In the genomic region with DNA sequence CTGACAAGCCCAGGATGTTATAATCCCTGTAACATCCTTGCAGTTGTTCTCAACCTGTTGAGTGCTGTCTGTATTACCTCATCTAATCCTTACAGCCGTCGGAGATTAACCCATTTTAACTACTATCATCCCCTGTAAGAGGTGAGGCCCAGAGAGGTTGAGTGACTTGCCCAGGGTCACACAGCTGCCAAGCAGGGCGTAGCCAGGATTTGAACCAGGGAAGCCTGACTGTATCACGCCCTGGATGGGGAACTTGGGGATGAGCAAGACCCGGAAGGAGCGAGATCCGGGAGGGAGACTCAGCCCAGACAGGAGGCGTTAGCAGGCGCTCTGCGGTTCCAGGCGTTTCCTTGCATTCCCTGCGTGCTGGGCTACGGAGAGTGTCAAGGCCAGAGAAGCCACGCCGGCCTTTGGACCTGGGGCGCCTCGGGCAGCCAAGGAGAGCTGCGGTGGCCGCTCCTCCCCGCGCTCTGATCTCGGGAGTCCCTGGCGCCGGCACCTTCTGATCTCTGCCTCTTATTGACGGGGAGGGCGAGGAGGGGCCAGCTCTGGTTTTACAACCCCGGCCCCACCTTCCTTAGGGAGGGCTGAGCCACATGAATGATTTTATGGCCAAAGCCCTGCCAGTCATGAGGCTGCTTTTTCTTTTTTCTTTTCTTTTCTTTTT, we compare ENCODE assay signal across 1 cellular context.
TF ChIP-seq lines count a peak whose summit lies in the region.

No MANE protein-coding gene starts in this region.

TF ChIP-seq in HepG2, 621 proteins besides CTCF, POLR2A, EP300 and RAD21 (continued from another document and continues in another):
- TF ChIP-seq, protein P1, sequence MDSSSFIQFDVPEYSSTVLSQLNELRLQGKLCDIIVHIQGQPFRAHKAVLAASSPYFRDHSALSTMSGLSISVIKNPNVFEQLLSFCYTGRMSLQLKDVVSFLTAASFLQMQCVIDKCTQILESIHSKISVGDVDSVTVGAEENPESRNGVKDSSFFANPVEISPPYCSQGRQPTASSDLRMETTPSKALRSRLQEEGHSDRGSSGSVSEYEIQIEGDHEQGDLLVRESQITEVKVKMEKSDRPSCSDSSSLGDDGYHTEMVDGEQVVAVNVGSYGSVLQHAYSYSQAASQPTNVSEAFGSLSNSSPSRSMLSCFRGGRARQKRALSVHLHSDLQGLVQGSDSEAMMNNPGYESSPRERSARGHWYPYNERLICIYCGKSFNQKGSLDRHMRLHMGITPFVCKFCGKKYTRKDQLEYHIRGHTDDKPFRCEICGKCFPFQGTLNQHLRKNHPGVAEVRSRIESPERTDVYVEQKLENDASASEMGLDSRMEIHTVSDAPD (CRISPR knock-in tag; IDR thresholded peaks at IDR 0.05) = no peak
- 0 out of 2 replicates have a peak, but pooled peaks have one; percentile 62 for TF ChIP-seq MAF1 (CRISPR knock-in tag; IDR thresholded peaks at IDR 0.05; ENCODE audit: borderline replicate concordance)
- TF ChIP-seq KLF15 (CRISPR knock-in tag; IDR thresholded peaks at IDR 0.05; ENCODE audit: borderline replicate concordance) = no peak
- TF ChIP-seq KMT2A (CRISPR knock-in tag; IDR thresholded peaks at IDR 0.05) = no peak; the same call in 1 of the 2 replicates
- peak; percentile 70; the same call in 1 of the 2 replicates for TF ChIP-seq NRL (CRISPR knock-in tag; IDR thresholded peaks at IDR 0.05; ENCODE audit: borderline replicate concordance)
- TF ChIP-seq PHF8 (CRISPR knock-in tag; IDR thresholded peaks at IDR 0.05) = peak; percentile 58
- peak; percentile 40 for TF ChIP-seq HNRNPLL (IDR thresholded peaks at IDR 0.05; ENCODE audit: low read depth, low read length, poor library complexity, severe bottlenecking)
- TF ChIP-seq, protein P2, sequence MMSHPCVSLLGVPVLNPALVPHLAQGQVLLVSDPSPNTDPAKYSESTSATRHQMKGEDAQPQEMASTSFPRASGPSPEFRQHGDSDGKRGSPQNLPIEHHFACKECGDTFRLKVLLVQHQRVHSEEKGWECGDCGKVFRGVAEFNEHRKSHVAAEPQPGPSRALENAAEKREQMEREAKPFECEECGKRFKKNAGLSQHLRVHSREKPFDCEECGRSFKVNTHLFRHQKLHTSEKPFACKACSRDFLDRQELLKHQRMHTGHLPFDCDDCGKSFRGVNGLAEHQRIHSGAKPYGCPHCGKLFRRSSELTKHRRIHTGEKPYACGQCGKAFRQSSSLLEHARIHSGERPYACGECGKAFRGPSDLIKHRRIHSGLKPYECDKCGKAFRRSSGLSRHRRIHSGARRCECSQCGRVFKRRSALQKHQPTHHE (CRISPR knock-in tag; IDR thresholded peaks at IDR 0.05; ENCODE audit: borderline replicate concordance) = 0 out of 2 replicates have a peak, but pooled peaks have one; percentile 49
- TF ChIP-seq FOXK1 (CRISPR knock-in tag; IDR thresholded peaks at IDR 0.05; ENCODE audit: borderline replicate concordance, low read depth) = 0 out of 2 replicates have a peak, but pooled peaks have one; percentile 56
- TF ChIP-seq, protein P3, sequence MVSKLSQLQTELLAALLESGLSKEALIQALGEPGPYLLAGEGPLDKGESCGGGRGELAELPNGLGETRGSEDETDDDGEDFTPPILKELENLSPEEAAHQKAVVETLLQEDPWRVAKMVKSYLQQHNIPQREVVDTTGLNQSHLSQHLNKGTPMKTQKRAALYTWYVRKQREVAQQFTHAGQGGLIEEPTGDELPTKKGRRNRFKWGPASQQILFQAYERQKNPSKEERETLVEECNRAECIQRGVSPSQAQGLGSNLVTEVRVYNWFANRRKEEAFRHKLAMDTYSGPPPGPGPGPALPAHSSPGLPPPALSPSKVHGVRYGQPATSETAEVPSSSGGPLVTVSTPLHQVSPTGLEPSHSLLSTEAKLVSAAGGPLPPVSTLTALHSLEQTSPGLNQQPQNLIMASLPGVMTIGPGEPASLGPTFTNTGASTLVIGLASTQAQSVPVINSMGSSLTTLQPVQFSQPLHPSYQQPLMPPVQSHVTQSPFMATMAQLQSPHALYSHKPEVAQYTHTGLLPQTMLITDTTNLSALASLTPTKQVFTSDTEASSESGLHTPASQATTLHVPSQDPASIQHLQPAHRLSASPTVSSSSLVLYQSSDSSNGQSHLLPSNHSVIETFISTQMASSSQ (IDR thresholded peaks at IDR 0.05; ENCODE audit: low read depth) = peak; percentile 45; the same call in 1 of the 2 replicates
- TF ChIP-seq, protein P3 (CRISPR knock-in tag; IDR thresholded peaks at IDR 0.05; ENCODE audit: borderline replicate concordance) = peak; percentile 89
- TF ChIP-seq ARHGAP35 (CRISPR knock-in tag; IDR thresholded peaks at IDR 0.05; ENCODE audit: borderline replicate concordance) = peak; percentile 79; the same call in 1 of the 2 replicates
- peak; percentile 75 for TF ChIP-seq YY1 (IDR thresholded peaks at IDR 0.05; ENCODE audit: insufficient read depth, insufficient replicate concordance, low read depth, low read length)
- no peak for TF ChIP-seq SOX6 (IDR thresholded peaks at IDR 0.05)
- peak; percentile 86 for TF ChIP-seq SOX6 (CRISPR knock-in tag; IDR thresholded peaks at IDR 0.05)
- TF ChIP-seq, protein P4, sequence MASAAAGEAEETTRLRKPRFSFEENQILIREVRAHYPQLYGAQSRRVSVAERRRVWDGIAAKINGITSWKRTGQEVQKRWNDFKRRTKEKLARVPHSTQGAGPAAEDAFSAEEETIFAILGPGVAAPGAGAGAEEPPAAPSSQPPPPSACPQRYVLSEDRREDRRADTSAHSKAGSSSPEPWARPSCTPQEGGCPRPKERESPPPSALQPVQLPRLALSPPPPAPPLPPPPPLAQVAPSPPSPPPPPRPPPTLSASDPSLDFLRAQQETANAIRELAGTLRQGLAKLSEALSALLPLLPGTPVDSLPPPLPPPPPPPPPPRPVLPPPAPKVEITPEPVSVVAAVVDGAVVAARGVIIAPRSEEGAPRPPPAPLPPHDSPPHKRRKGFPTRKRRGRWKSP (CRISPR knock-in tag; IDR thresholded peaks at IDR 0.05) = peak; percentile 68; the same call in 1 of the 2 replicates
- no peak for TF ChIP-seq ZNF678 (CRISPR knock-in tag; IDR thresholded peaks at IDR 0.05)
- no peak for TF ChIP-seq AGO2 (optimal IDR thresholded peaks at IDR 0.05; ENCODE audit: low read depth, low read length)
- peak; percentile 81; the same call in 1 of the 2 replicates for TF ChIP-seq ZNF792 (CRISPR knock-in tag; IDR thresholded peaks at IDR 0.05)
- no peak for TF ChIP-seq FLYWCH1 (CRISPR knock-in tag; IDR thresholded peaks at IDR 0.05)
- no peak for TF ChIP-seq BRCA1 (CRISPR knock-in tag; IDR thresholded peaks at IDR 0.05)
- TF ChIP-seq ZNF777 (CRISPR knock-in tag; IDR thresholded peaks at IDR 0.05) = peak; percentile 74; the same call in 1 of the 2 replicates
- 0 out of 2 replicates have a peak, but pooled peaks have one; percentile 53 for TF ChIP-seq SP140L (CRISPR knock-in tag; IDR thresholded peaks at IDR 0.05; ENCODE audit: borderline replicate concordance)
- TF ChIP-seq, protein P5, sequence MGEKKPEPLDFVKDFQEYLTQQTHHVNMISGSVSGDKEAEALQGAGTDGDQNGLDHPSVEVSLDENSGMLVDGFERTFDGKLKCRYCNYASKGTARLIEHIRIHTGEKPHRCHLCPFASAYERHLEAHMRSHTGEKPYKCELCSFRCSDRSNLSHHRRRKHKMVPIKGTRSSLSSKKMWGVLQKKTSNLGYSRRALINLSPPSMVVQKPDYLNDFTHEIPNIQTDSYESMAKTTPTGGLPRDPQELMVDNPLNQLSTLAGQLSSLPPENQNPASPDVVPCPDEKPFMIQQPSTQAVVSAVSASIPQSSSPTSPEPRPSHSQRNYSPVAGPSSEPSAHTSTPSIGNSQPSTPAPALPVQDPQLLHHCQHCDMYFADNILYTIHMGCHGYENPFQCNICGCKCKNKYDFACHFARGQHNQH (CRISPR knock-in tag; IDR thresholded peaks at IDR 0.05) = peak; percentile 95; the same call in 1 of the 2 replicates
- TF ChIP-seq ASH2L (IDR thresholded peaks at IDR 0.05; ENCODE audit: insufficient read length, low read depth, low read length) = peak; percentile 72
- 0 out of 2 replicates have a peak, but pooled peaks have one; percentile 66 for TF ChIP-seq NCOA1 (CRISPR knock-in tag; IDR thresholded peaks at IDR 0.05)
- TF ChIP-seq MYC (CRISPR knock-in tag; IDR thresholded peaks at IDR 0.05; ENCODE audit: borderline replicate concordance) = peak; percentile 81; the same call in 1 of the 2 replicates
- TF ChIP-seq SMAD3 (CRISPR knock-in tag; IDR thresholded peaks at IDR 0.05) = peak; percentile 84
- TF ChIP-seq, protein P6, sequence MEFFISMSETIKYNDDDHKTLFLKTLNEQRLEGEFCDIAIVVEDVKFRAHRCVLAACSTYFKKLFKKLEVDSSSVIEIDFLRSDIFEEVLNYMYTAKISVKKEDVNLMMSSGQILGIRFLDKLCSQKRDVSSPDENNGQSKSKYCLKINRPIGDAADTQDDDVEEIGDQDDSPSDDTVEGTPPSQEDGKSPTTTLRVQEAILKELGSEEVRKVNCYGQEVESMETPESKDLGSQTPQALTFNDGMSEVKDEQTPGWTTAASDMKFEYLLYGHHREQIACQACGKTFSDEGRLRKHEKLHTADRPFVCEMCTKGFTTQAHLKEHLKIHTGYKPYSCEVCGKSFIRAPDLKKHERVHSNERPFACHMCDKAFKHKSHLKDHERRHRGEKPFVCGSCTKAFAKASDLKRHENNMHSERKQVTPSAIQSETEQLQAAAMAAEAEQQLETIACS (CRISPR knock-in tag; IDR thresholded peaks at IDR 0.05) = no peak
- peak; percentile 73; the same call in 1 of the 2 replicates for TF ChIP-seq ZSCAN25 (CRISPR knock-in tag; IDR thresholded peaks at IDR 0.05)
- TF ChIP-seq CCAR2 (optimal IDR thresholded peaks at IDR 0.05; ENCODE audit: low read depth, low read length) = peak; percentile 68
- TF ChIP-seq, protein P7, sequence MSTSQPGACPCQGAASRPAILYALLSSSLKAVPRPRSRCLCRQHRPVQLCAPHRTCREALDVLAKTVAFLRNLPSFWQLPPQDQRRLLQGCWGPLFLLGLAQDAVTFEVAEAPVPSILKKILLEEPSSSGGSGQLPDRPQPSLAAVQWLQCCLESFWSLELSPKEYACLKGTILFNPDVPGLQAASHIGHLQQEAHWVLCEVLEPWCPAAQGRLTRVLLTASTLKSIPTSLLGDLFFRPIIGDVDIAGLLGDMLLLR (CRISPR knock-in tag; IDR thresholded peaks at IDR 0.05) = peak; percentile 39; the same call in 1 of the 2 replicates
- peak; percentile 35; the same call in 1 of the 2 replicates for TF ChIP-seq NFIC (IDR thresholded peaks at IDR 0.05; ENCODE audit: low read length)
- TF ChIP-seq, protein P8, sequence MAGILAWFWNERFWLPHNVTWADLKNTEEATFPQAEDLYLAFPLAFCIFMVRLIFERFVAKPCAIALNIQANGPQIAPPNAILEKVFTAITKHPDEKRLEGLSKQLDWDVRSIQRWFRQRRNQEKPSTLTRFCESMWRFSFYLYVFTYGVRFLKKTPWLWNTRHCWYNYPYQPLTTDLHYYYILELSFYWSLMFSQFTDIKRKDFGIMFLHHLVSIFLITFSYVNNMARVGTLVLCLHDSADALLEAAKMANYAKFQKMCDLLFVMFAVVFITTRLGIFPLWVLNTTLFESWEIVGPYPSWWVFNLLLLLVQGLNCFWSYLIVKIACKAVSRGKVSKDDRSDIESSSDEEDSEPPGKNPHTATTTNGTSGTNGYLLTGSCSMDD (CRISPR knock-in tag; IDR thresholded peaks at IDR 0.05) = no peak
- TF ChIP-seq POGZ (CRISPR knock-in tag; IDR thresholded peaks at IDR 0.05) = peak; percentile 66
- peak; percentile 86 for TF ChIP-seq THAP11 (CRISPR knock-in tag; IDR thresholded peaks at IDR 0.05)
- TF ChIP-seq CHD2 (IDR thresholded peaks at IDR 0.05; ENCODE audit: low read depth, low read length) = no peak
- no peak for TF ChIP-seq ELF4 (CRISPR knock-in tag; IDR thresholded peaks at IDR 0.05; ENCODE audit: borderline replicate concordance)
- TF ChIP-seq, protein P9, sequence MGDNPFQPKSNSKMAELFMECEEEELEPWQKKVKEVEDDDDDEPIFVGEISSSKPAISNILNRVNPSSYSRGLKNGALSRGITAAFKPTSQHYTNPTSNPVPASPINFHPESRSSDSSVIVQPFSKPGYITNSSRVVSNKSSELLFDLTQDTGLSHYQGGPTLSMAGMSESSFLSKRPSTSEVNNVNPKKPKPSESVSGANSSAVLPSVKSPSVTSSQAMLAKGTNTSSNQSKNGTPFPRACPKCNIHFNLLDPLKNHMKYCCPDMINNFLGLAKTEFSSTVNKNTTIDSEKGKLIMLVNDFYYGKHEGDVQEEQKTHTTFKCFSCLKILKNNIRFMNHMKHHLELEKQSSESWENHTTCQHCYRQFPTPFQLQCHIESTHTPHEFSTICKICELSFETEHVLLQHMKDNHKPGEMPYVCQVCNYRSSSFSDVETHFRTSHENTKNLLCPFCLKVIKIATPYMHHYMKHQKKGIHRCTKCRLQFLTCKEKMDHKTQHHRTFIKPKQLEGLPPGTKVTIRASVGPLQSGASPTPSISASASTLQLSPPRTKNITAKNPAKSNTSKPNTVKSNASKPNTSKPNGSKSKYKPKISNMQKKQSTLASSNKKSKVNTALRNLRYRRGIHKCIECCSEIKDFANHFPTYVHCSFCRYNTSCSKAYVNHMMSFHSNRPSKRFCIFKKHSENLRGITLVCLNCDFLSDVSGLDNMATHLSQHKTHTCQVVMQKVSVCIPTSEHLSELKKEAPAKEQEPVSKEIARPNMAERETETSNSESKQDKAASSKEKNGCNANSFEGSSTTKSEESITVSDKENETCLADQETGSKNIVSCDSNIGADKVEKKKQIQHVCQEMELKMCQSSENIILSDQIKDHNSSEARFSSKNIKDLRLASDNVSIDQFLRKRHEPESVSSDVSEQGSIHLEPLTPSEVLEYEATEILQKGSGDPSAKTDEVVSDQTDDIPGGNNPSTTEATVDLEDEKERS (CRISPR knock-in tag; IDR thresholded peaks at IDR 0.05) = peak; percentile 97
- TF ChIP-seq HMG20A (CRISPR knock-in tag; IDR thresholded peaks at IDR 0.05; ENCODE audit: borderline replicate concordance) = peak; percentile 83; the same call in 1 of the 2 replicates
- no peak for TF ChIP-seq SMAD9 (CRISPR knock-in tag; IDR thresholded peaks at IDR 0.05)
- TF ChIP-seq ZNF230 (CRISPR knock-in tag; IDR thresholded peaks at IDR 0.05) = no peak; the same call in 1 of the 2 replicates
- no peak for TF ChIP-seq ZKSCAN5 (CRISPR knock-in tag; IDR thresholded peaks at IDR 0.05)
- TF ChIP-seq, protein P10, sequence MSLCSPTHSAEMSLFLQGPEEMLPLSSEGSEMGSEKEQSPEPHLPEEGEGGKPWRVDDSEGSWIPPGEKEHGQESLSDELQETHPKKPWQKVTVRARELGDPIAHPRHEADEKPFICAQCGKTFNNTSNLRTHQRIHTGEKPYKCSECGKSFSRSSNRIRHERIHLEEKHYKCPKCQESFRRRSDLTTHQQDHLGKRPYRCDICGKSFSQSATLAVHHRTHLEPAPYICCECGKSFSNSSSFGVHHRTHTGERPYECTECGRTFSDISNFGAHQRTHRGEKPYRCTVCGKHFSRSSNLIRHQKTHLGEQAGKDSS (CRISPR knock-in tag; IDR thresholded peaks at IDR 0.05; ENCODE audit: borderline replicate concordance, low read depth) = peak; percentile 97; the same call in 1 of the 2 replicates
- peak; percentile 95 for TF ChIP-seq GATAD2A (CRISPR knock-in tag; IDR thresholded peaks at IDR 0.05)
- no peak for TF ChIP-seq ATM (IDR thresholded peaks at IDR 0.05; ENCODE audit: borderline replicate concordance)
